Comparison of ENCODE assay signal across 21 cellular contexts in the genomic region with DNA sequence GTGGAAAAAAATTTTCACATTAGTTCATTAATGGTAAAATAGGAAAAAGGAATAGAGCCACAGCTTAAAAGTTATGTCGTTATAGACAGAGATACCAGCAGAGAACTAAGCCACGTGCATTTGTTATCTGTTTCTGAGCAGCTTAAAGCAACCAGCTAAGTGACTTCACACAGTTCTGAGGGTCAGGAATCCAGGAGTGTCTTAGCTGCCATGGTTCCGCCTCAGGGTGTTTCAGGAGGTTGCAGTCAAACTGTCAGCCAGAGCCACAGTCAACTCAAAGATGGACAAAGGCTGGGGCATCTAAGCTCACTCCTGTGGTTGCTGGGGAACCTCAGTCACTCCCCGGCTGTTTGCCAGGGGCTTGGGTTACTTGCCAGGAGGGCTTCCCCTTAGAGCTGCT.
"Had no signal": no experiment of that assay in that cellular context is flagged by ENCODE, and none has a peak within 500 bp of the region (broad histone marks: within the 10 kb centered on the region; RNA-seq: fewer than 3 reads in every experiment).

No MANE protein-coding gene starts in this region.

- H3K36me3 ChIP-seq: ovary, stomach, thoracic aorta, uterus had no signal

- H3K9me3 ChIP-seq: ovary, stomach, thoracic aorta, uterus had no signal

- ATAC-seq: foreskin keratinocyte; naive thymus-derived CD8-positive, alpha-beta T cell; right cardiac atrium; stimulated activated memory B cell treated with anti-CD40 and anti-IgM and Interleukin-4, amounts not matched to agents 10 μg/mL and 1 μg/mL and 100 μg/mL, for 72 hours had no signal

- FAIRE-seq: endothelial cell of umbilical vein, small intestine had no signal

- H3K4me3 Mint-ChIP-seq: endodermal cell; naive thymus-derived CD8-positive, alpha-beta T cell; neural crest cell; stimulated activated memory B cell treated with anti-CD40 and anti-IgM and Interleukin-4, amounts not matched to agents 10 μg/mL and 1 μg/mL and 100 μg/mL, for 72 hours; type B pancreatic cell had no signal

- H3K4me1 Mint-ChIP-seq: endodermal cell had no signal

- H3K4me3 ChIP-seq: coronary artery, ovary, stomach, thoracic aorta, uterus had no signal

- H3K9me3 Mint-ChIP-seq: endodermal cell; naive thymus-derived CD8-positive, alpha-beta T cell; neural crest cell; stimulated activated memory B cell treated with anti-CD40 and anti-IgM and Interleukin-4, amounts not matched to agents 10 μg/mL and 1 μg/mL and 100 μg/mL, for 72 hours; type B pancreatic cell had no signal

- H3K27ac ChIP-seq: coronary artery, foreskin keratinocyte, ovary, thoracic aorta, uterus had no signal

- DNase-seq: effector CD4-positive, alpha-beta T cell; endodermal cell; erythroblast; foreskin keratinocyte; left colon; mesendoderm; naive thymus-derived CD8-positive, alpha-beta T cell; ovary; right cardiac atrium; stimulated activated CD4-positive, alpha-beta T cell treated with anti-CD3 and anti-CD28 coated beads, Interleukin-15, amount 100 ng/mL, for 24 hours; stimulated activated CD4-positive, alpha-beta T cell treated with anti-CD3 and anti-CD28 coated beads, Interleukin-1b, Interleukin-23, amount 100 ng/mL, for 48 hours; stimulated activated CD4-positive, alpha-beta T cell treated with anti-CD3 and anti-CD28 coated beads, Interleukin-4, amount 100 ng/mL, for 24 hours; stomach; uterus had no signal

- H3K27ac Mint-ChIP-seq: endodermal cell; naive thymus-derived CD8-positive, alpha-beta T cell; stimulated activated memory B cell treated with anti-CD40 and anti-IgM and Interleukin-4, amounts not matched to agents 10 μg/mL and 1 μg/mL and 100 μg/mL, for 72 hours; type B pancreatic cell had no signal

- H3K27me3 Mint-ChIP-seq: naive thymus-derived CD8-positive, alpha-beta T cell; stimulated activated memory B cell treated with anti-CD40 and anti-IgM and Interleukin-4, amounts not matched to agents 10 μg/mL and 1 μg/mL and 100 μg/mL, for 72 hours; type B pancreatic cell had no signal

- H3K27me3 ChIP-seq: foreskin keratinocyte, ovary, stomach, uterus had no signal

- H3K4me1 ChIP-seq: uterus had no signal
